Comparison of ENCODE assay signal across 9 cellular contexts in the genomic region with DNA sequence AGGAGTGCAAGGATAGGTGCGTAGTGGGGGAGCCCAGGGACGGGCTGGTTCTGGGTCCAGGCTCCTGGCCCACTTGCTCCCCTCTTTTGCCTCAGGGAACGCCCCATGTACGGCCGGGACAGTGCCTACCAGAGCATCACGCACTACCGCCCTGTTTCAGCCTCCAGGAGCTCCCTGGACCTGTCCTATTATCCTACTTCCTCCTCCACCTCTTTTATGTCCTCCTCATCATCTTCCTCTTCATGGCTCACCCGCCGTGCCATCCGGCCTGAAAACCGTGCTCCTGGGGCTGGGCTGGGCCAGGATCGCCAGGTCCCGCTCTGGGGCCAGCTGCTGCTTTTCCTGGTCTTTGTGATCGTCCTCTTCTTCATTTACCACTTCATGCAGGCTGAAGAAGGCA. TPM values are rescaled to one million over a fixed set of nuclear protein-coding genes. Genes with fewer than 3 reads are reported as not detected.
A peak's percentile ranks its signal among the peaks of the same experiment; 100 is the strongest.
DNase-seq lines count a peak whose midpoint lies in the region; ATAC-seq, FAIRE-seq and TF ChIP-seq lines count a peak whose summit lies in the region.
"Had no signal": no experiment of that assay in that cellular context is flagged by ENCODE, and none has a peak within 500 bp of the region (broad histone marks: within the 10 kb centered on the region; RNA-seq: fewer than 3 reads in every experiment).

No MANE protein-coding gene starts in this region.

- H3K27ac Mint-ChIP-seq in brain = peak overlapping the region; percentile 81 to 95 (median 94)

- H3K36me3 Mint-ChIP-seq in brain = peaks cover 12% of the 10 kb centered on the region

- TF ChIP-seq CTCF in A549 (IDR thresholded peaks at IDR 0.05) (no peak), HEK293 (tag by site-specific recombination; IDR thresholded peaks at IDR 0.05) (no peak), brain (conservative IDR thresholded peaks at IDR 0.05) (no peak)

- peak overlapping the region in 1 of 2 experiments; percentile 96; a peak in 3 of 6 replicates for H3K27ac ChIP-seq in A549
- no peak overlapping the region for H3K27ac ChIP-seq in HEK293 (ENCODE audit: extremely low read depth, low read depth, low read length)
- peak overlapping the region; percentile 89 for H3K27ac ChIP-seq in muscle layer of duodenum (ENCODE audit: low read length)

- no peaks in the 10 kb centered on the region for H3K27me3 ChIP-seq in muscle layer of duodenum (ENCODE audit: low read depth, low read length)

- no peak for DNase-seq in A549 (ENCODE audit: low read depth in 1 of 2, low spot score in 1 of 2)
- DNase-seq in NOMO-1 (lab: John Stamatoyannopoulos, UW; ENCODE audit: unreplicated experiment in 2 of 2) = no peak
- no peak for DNase-seq in globus pallidus (ENCODE audit: low spot score)
- DNase-seq in SHP77 treated with DMSO at 0.1 percent for 48 hours (lab: John Stamatoyannopoulos, UW) = no peak
- DNase-seq: erythroblast had no signal

- WGBS in A549 (ENCODE audit: missing lambda C conversion rate) = 92% methylated on average over 14 of the region's 14 CpGs

- ATAC-seq in A549 = no peak
- ATAC-seq in GM18519 (IDR thresholded peaks at IDR 0.05; ENCODE audit: low FRiP score, unreplicated experiment) = no peak

- H3K4me3 Mint-ChIP-seq in brain = peak overlapping the region; percentile 88 to 95 (median 90)

- no peak for TF ChIP-seq EP300 in A549 (IDR thresholded peaks at IDR 0.05)

- peak overlapping the region; percentile 98 for H3K4me2 ChIP-seq in A549

- H3K27me3 Mint-ChIP-seq in brain = no peaks in the 10 kb centered on the region

- no peak for TF ChIP-seq POLR2A in A549 (IDR thresholded peaks at IDR 0.05; ENCODE audit: low read length)

- peaks cover 23% of the 10 kb centered on the region for H3K4me1 Mint-ChIP-seq in brain

- TF ChIP-seq RAD21 in A549 (conservative IDR thresholded peaks at IDR 0.05 in 1 of 2, IDR thresholded peaks at IDR 0.05 in 1 of 2) = no peak

- no peak for FAIRE-seq in A549 (lab: Jason Lieb, UNC)

- H3K36me3 ChIP-seq in HEK293 (ENCODE audit: control insufficient read depth in 2 of 2, insufficient read depth in 1 of 2, low read length in 2 of 2) (peaks cover 0 to 22% of the 10 kb centered on the region in 2 experiments; a peak in 2 of 3 replicates), muscle layer of duodenum (ENCODE audit: control insufficient read depth in 1 of 2, insufficient read depth in 2 of 2, low read length in 2 of 2) (no peaks in the 10 kb centered on the region)

- POLR2A ChIA-PET in A549 (lab: Yijun Ruan, JAX) = no interaction called here
- POLR2A ChIA-PET in HEK293 (lab: Yijun Ruan, JAX) = interaction anchor here (2.7 kb wide), 1 partner anchor 11 kb away, joined by 48 read pairs; no protein-coding TSS in a partner anchor

- peak overlapping the region; percentile 91; the same call in 2 of the 3 replicates for H3K4me3 ChIP-seq in A549
- peak overlapping the region; percentile 73; the same call in 1 of the 2 replicates for H3K4me3 ChIP-seq in HEK293 (ENCODE audit: low read depth, low read length)
- H3K4me3 ChIP-seq in muscle layer of duodenum (ENCODE audit: low read depth in 1 of 2, low read length in 2 of 2) = peak overlapping the region in 1 of 2 donors; percentile 68

- H3K9me3 Mint-ChIP-seq in brain = peaks cover 0 to 33% (median 2%) of the 10 kb centered on the region in 5 experiments

- peaks cover 23% of the 10 kb centered on the region for H3K4me1 ChIP-seq in A549
- H3K4me1 ChIP-seq in HEK293 (ENCODE audit: control insufficient read depth, insufficient read depth, low read length) = 0 out of 2 replicates have a peak, but pooled peaks cover 3% of the 10 kb centered on the region
- H3K4me1 ChIP-seq in muscle layer of duodenum (ENCODE audit: control insufficient read depth in 1 of 2, insufficient read depth in 2 of 2, low read length in 2 of 2) = peaks cover 4 to 22% of the 10 kb centered on the region in 2 donors

- CTCF ChIA-PET in A549 (lab: Yijun Ruan, JAX) = no interaction called here
- CTCF ChIA-PET in HEK293 (lab: Yijun Ruan, JAX) = no interaction called here

- H3K9me3 ChIP-seq in A549 = no peaks in the 10 kb centered on the region
- no peaks in the 10 kb centered on the region for H3K9me3 ChIP-seq in HEK293 (ENCODE audit: control insufficient read depth, insufficient read depth, low read depth, low read length)
- no peaks in the 10 kb centered on the region for H3K9me3 ChIP-seq in muscle layer of duodenum (ENCODE audit: control insufficient read depth in 1 of 2, low read length in 2 of 2)

TF ChIP-seq in A549, 52 proteins besides CTCF, POLR2A, EP300 and RAD21 (continues in another document):
- TF ChIP-seq GATA3 (IDR thresholded peaks at IDR 0.05; ENCODE audit: borderline replicate concordance) (no peak), NPAS2 (CRISPR knock-in tag; IDR thresholded peaks at IDR 0.05; ENCODE audit: borderline replicate concordance) (no peak), HOXA7 (CRISPR knock-in tag; IDR thresholded peaks at IDR 0.05) (no peak), FOSL2 (IDR thresholded peaks at IDR 0.05) (no peak), FOSL2 (CRISPR knock-in tag; IDR thresholded peaks at IDR 0.05) (no peak), ZC3H11A (IDR thresholded peaks at IDR 0.05) (no peak), ZFP36 (IDR thresholded peaks at IDR 0.05; ENCODE audit: borderline replicate concordance, partially characterized antibody) (no peak)
- TF ChIP-seq, protein P1, sequence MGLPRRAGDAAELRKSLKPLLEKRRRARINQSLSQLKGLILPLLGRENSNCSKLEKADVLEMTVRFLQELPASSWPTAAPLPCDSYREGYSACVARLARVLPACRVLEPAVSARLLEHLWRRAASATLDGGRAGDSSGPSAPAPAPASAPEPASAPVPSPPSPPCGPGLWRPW (IDR thresholded peaks at IDR 0.05) = no peak

TF ChIP-seq in HEK293, 187 proteins besides CTCF, POLR2A, EP300 and RAD21:
- TF ChIP-seq, protein P2, sequence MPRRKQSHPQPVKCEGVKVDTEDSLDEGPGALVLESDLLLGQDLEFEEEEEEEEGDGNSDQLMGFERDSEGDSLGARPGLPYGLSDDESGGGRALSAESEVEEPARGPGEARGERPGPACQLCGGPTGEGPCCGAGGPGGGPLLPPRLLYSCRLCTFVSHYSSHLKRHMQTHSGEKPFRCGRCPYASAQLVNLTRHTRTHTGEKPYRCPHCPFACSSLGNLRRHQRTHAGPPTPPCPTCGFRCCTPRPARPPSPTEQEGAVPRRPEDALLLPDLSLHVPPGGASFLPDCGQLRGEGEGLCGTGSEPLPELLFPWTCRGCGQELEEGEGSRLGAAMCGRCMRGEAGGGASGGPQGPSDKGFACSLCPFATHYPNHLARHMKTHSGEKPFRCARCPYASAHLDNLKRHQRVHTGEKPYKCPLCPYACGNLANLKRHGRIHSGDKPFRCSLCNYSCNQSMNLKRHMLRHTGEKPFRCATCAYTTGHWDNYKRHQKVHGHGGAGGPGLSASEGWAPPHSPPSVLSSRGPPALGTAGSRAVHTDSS (tag by site-specific recombination; IDR thresholded peaks at IDR 0.05) = peak; percentile 82
- TF ChIP-seq ZNF10 (tag by site-specific recombination; IDR thresholded peaks at IDR 0.05) = no peak

RNA-seq across cellular contexts. Expression of a gene that starts 1.7 kb away (rescaled TPM):
- 34.6 and 40.7 TPM in 2 replicates for polyA plus RNA-seq in A549 (2011; rRNA removed)
- 69.1 and 94.4 TPM in 2 replicates for polyA plus RNA-seq in A549 (2012; cell fraction: cytosol; rRNA removed)
- 86.5 and 123 TPM in 2 replicates for polyA plus RNA-seq in A549 (2012; cell fraction: nucleus; rRNA removed)
- 126 to 131 TPM (median 130 TPM) in 3 replicates for polyA plus RNA-seq in A549 (2017; fragmentation: RNase III; extraction: RNeasy Plus Mini Kit Qiagen cat#74134 plus additional on column Dnase treatment)
- 44.1 and 55.6 TPM in 2 replicates for polyA minus RNA-seq in A549 (2011; rRNA and poly(A)+ RNA removed)
- polyA plus RNA-seq in brain (ENCODE audit: insufficient read depth, low read depth, low replicate concordance) = 111 TPM

RNA-seq across cellular contexts. Expression of a gene that starts 6.4 kb away (rescaled TPM):
- polyA plus RNA-seq in A549 (2011; rRNA removed) (303 and 351 TPM in 2 replicates), A549 (2017; fragmentation: RNase III; extraction: RNeasy Plus Mini Kit Qiagen cat#74134 plus additional on column Dnase treatment) (1,116 to 1,252 TPM (median 1,118 TPM) in 3 replicates), brain (ENCODE audit: insufficient read depth, low read depth, low replicate concordance) (334 TPM)
- polyA plus RNA-seq in A549 (2012; cell fraction: cytosol; rRNA removed) = 552 and 728 TPM in 2 replicates
- polyA plus RNA-seq in A549 (2012; cell fraction: nucleus; rRNA removed) = 3,208 and 3,689 TPM in 2 replicates
- 1,164 and 1,868 TPM in 2 replicates for polyA minus RNA-seq in A549 (2011; rRNA and poly(A)+ RNA removed)

RNA-seq across cellular contexts. Expression of a gene that starts 17.4 kb away (rescaled TPM):
- polyA plus RNA-seq in A549 (2011; rRNA removed) = 3,216 and 3,468 TPM in 2 replicates
- 4,988 and 5,624 TPM in 2 replicates for polyA plus RNA-seq in A549 (2012; cell fraction: cytosol; rRNA removed)
- 3,974 and 5,274 TPM in 2 replicates for polyA plus RNA-seq in A549 (2012; cell fraction: nucleus; rRNA removed)
- polyA plus RNA-seq in A549 (2017; fragmentation: RNase III; extraction: RNeasy Plus Mini Kit Qiagen cat#74134 plus additional on column Dnase treatment) = 4,594 to 4,829 TPM (median 4,804 TPM) in 3 replicates
- polyA minus RNA-seq in A549 (2011; rRNA and poly(A)+ RNA removed) = 1,628 and 1,978 TPM in 2 replicates
- 5,372 TPM for polyA plus RNA-seq in brain (ENCODE audit: insufficient read depth, low read depth, low replicate concordance)

RNA-seq across cellular contexts. Expression of a gene that starts 28.3 kb away (rescaled TPM):
- polyA plus RNA-seq in A549 (2011; rRNA removed) (14.3 and 21.6 TPM in 2 replicates), A549 (2017; fragmentation: RNase III; extraction: RNeasy Plus Mini Kit Qiagen cat#74134 plus additional on column Dnase treatment) (20.9 to 24.5 TPM (median 24.4 TPM) in 3 replicates), brain (ENCODE audit: insufficient read depth, low read depth, low replicate concordance) (30.0 TPM)
- 16.3 and 23.8 TPM in 2 replicates for polyA plus RNA-seq in A549 (2012; cell fraction: cytosol; rRNA removed)
- polyA plus RNA-seq in A549 (2012; cell fraction: nucleus; rRNA removed) = 38.6 and 39.1 TPM in 2 replicates
- 15.2 and 23.5 TPM in 2 replicates for polyA minus RNA-seq in A549 (2011; rRNA and poly(A)+ RNA removed)

RNA-seq across cellular contexts. Expression of a gene that starts 30.6 kb away (rescaled TPM):
- polyA plus RNA-seq in A549 (2011; rRNA removed) = 32.6 and 36.9 TPM in 2 replicates
- 35.6 and 45.5 TPM in 2 replicates for polyA plus RNA-seq in A549 (2012; cell fraction: cytosol; rRNA removed)
- 150 and 154 TPM in 2 replicates for polyA plus RNA-seq in A549 (2012; cell fraction: nucleus; rRNA removed)
- 25.7 to 36.3 TPM (median 34.4 TPM) in 3 replicates for polyA plus RNA-seq in A549 (2017; fragmentation: RNase III; extraction: RNeasy Plus Mini Kit Qiagen cat#74134 plus additional on column Dnase treatment)
- 28.0 and 35.3 TPM in 2 replicates for polyA minus RNA-seq in A549 (2011; rRNA and poly(A)+ RNA removed)
- 23.3 TPM for polyA plus RNA-seq in brain (ENCODE audit: insufficient read depth, low read depth, low replicate concordance)
